In the genomic region with DNA sequence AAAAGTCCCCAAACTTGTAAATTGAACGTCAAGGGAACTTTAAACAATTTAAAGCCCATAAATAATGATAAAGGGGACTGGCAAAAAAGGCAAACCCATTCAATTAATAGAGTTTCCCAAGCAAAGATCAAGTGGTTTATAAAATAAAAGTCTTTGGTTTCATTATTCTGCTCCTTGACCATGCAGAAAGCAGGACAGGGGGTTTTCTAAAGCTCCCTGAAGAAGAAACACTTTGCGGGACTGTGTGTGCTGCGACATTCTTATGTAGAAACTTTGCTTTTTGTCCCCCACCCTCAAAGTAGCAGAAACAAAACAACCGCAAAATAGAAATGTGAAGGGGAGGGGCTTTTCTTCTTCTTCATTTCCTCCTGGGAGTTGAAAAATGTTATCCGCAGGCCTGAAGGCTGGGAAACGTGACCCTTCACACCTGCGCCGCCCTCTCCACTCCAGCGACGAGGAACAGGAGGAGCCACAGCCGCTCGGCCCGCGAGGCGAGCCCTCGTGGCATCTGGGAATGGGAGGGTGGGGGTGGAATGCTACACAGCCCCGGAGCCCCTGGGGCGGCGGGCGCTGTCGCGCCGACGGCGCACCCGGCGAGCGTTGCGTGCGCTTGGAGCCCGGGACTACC, we compare ENCODE assay signal across 1 cellular context.
A peak's percentile ranks its signal among the peaks of the same experiment; 100 is the strongest.
TF ChIP-seq lines count a peak whose summit lies in the region.

No MANE protein-coding gene starts in this region.

TF ChIP-seq in neural cell, 6 proteins besides CTCF, POLR2A, EP300 and RAD21:
- TF ChIP-seq TAF1 (IDR thresholded peaks at IDR 0.05; ENCODE audit: low read depth) (no peak), EZH2 (IDR thresholded peaks at IDR 0.05; ENCODE audit: borderline replicate concordance, insufficient read depth, low read length, poor library complexity, severe bottlenecking) (peak; percentile 13)
